23 cellular contexts compared by ENCODE assay signal in the genomic region with DNA sequence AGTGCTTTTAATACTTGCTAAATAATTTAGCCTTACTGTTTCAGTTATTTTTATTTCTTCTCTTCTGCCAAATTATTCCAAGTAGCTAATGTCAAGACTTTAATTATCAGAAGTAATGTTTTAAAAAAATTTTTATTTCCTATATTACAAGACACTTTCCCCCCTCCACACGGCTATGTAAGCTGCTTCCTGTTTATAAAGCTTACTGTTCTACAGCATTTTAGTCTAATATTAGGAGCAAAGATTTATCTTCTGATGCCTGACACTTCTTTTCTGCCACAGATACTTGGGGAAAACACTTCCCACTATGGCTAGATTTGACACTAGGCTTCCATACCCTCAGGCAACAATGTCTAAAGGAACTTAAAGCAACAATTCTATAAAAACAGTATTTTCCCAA.
DNase-seq lines count a peak whose midpoint lies in the region; ATAC-seq, FAIRE-seq and TF ChIP-seq lines count a peak whose summit lies in the region.
"Had no signal": no experiment of that assay in that cellular context is flagged by ENCODE, and none has a peak within 500 bp of the region (broad histone marks: within the 10 kb centered on the region; RNA-seq: fewer than 3 reads in every experiment).

No MANE protein-coding gene starts in this region.

- peaks cover 36% of the 10 kb centered on the region for H3K4me1 Mint-ChIP-seq in activated CD8-positive, alpha-beta T cell treated with anti-CD3 and anti-CD28 coated beads for 36 hours (ENCODE audit: low read depth)
- peaks cover 11% of the 10 kb centered on the region for H3K4me1 Mint-ChIP-seq in activated CD8-positive, alpha-beta T cell treated with anti-CD3 and anti-CD28 coated beads, Interleukin-2, amount 10 ng/mL, durations not matched to agents 7 days and 5 days (ENCODE audit: low read depth)

- no peak overlapping the region for H3K4me3 Mint-ChIP-seq in activated CD8-positive, alpha-beta T cell treated with anti-CD3 and anti-CD28 coated beads for 36 hours
- H3K4me3 Mint-ChIP-seq in activated CD8-positive, alpha-beta T cell treated with anti-CD3 and anti-CD28 coated beads, Interleukin-2, amount 10 ng/mL, durations not matched to agents 7 days and 5 days = no peak overlapping the region

- peaks cover 70% of the 10 kb centered on the region for H3K79me2 ChIP-seq in mammary epithelial cell (ENCODE audit: insufficient read depth, low read length)

- H3K36me3 Mint-ChIP-seq in activated CD8-positive, alpha-beta T cell treated with anti-CD3 and anti-CD28 coated beads for 36 hours (ENCODE audit: low read depth) = peaks cover 15% of the 10 kb centered on the region
- peaks cover 22% of the 10 kb centered on the region for H3K36me3 Mint-ChIP-seq in activated CD8-positive, alpha-beta T cell treated with anti-CD3 and anti-CD28 coated beads, Interleukin-2, amount 10 ng/mL, durations not matched to agents 7 days and 5 days (ENCODE audit: low read depth)

- dilution Hi-C loops in mammary epithelial cell (cut with HindIII; ENCODE audit: low sequenced_read_pairs) = no loop called here

- no peaks in the 10 kb centered on the region for H4K20me1 ChIP-seq in mammary epithelial cell (ENCODE audit: insufficient read depth, low read length)

- no TSS peak for BruUV-seq in mammary epithelial cell (replicated peaks; lab: Mats Ljungman, UMichigan)

- H3K4me2 ChIP-seq in mammary epithelial cell (ENCODE audit: insufficient read depth, low read depth, low read length) = no peak overlapping the region
- H3K4me2 ChIP-seq: BLaER1 had no signal

- peaks cover 13 to 45% of the 10 kb centered on the region in 2 donors for H3K4me1 ChIP-seq in ascending aorta
- H3K4me1 ChIP-seq in spleen = peaks cover 18 to 73% (median 38%) of the 10 kb centered on the region in 6 donors
- peaks cover 18% of the 10 kb centered on the region for H3K4me1 ChIP-seq in mammary epithelial cell (ENCODE audit: insufficient read depth, low read length)

- no peak overlapping the region for H3K4me3 ChIP-seq in ascending aorta
- no peak overlapping the region for H3K4me3 ChIP-seq in spleen
- no peak overlapping the region for H3K4me3 ChIP-seq in mammary epithelial cell (replicated peaks in 1 of 3; ENCODE audit: insufficient read depth in 1 of 3, low read depth in 2 of 3, low read length in 3 of 3)
- H3K4me3 ChIP-seq: BLaER1, lower lobe of right lung, psoas muscle, skin epidermis, uterus had no signal

- H3K36me3 ChIP-seq in ascending aorta (peaks cover 6 to 10% of the 10 kb centered on the region in 2 donors), spleen (peaks cover 0 to 46% (median 14%) of the 10 kb centered on the region in 6 donors), mammary epithelial cell (ENCODE audit: insufficient read depth, low read length) (peaks cover 5% of the 10 kb centered on the region)
- H3K36me3 ChIP-seq: uterus had no signal

- POLR2A ChIA-PET in activated CD8-positive, alpha-beta T cell treated with anti-CD3 and anti-CD28 coated beads for 36 hours (lab: Charles Lee) = interaction anchor here (1.0 kb wide), 1 partner anchor 62 kb away, joined by 3 read pairs; the partner anchor contains the start of gene ROCK1
- POLR2A ChIA-PET in activated CD8-positive, alpha-beta T cell treated with anti-CD3 and anti-CD28 coated beads, Interleukin-2, amount 10 ng/mL, durations not matched to agents 7 days and 5 days (lab: Charles Lee) = no interaction called here

- WGBS in spleen, 5 donors = 2 to 16% (median 5%) methylated on average over 1 of the region's 1 CpG
- WGBS in mammary epithelial cell (ENCODE audit: low coverage, missing lambda C conversion rate) = 39% methylated on average over 1 of the region's 1 CpG

- ATAC-seq in activated CD8-positive, alpha-beta T cell treated with anti-CD3 and anti-CD28 coated beads for 36 hours = no peak
- no peak for ATAC-seq in activated CD8-positive, alpha-beta T cell treated with anti-CD3 and anti-CD28 coated beads, Interleukin-2, amount 10 ng/mL, durations not matched to agents 7 days and 5 days
- ATAC-seq: lower lobe of right lung, psoas muscle had no signal

- peak; percentile 9 for FAIRE-seq in islet of Langerhans (lab: Jason Lieb, UNC)
- FAIRE-seq: GM12892 had no signal

- H3K27me3 Mint-ChIP-seq in activated CD8-positive, alpha-beta T cell treated with anti-CD3 and anti-CD28 coated beads for 36 hours = no peaks in the 10 kb centered on the region
- no peaks in the 10 kb centered on the region for H3K27me3 Mint-ChIP-seq in activated CD8-positive, alpha-beta T cell treated with anti-CD3 and anti-CD28 coated beads, Interleukin-2, amount 10 ng/mL, durations not matched to agents 7 days and 5 days (ENCODE audit: low read depth)

- in situ Hi-C loops in mammary epithelial cell (cut with MboI; ENCODE audit: low sequenced_read_pairs in 2 of 2) = loop anchor here in 1 of 2 donors (10.0 kb wide), 1 partner anchor 55 kb away; no protein-coding TSS in a partner anchor

- H2AFZ ChIP-seq in mammary epithelial cell (ENCODE audit: low read depth, low read length) = no peak overlapping the region

- no peak for TF ChIP-seq CTCF in activated CD8-positive, alpha-beta T cell treated with anti-CD3 and anti-CD28 coated beads for 36 hours (IDR thresholded peaks at IDR 0.05)
- TF ChIP-seq CTCF in ascending aorta (IDR thresholded peaks at IDR 0.05) (no peak), spleen (IDR thresholded peaks at IDR 0.05 in 8 of 11, conservative IDR thresholded peaks at IDR 0.05 in 3 of 11) (no peak), mammary epithelial cell (conservative IDR thresholded peaks at IDR 0.05 in 1 of 2, IDR thresholded peaks at IDR 0.05 in 1 of 2; ENCODE audit: extremely low read depth in 1 of 2, insufficient read depth in 1 of 2, low read depth in 1 of 2, low read length in 2 of 2) (no peak)

- intact Hi-C loops in activated CD8-positive, alpha-beta T cell treated with anti-CD3 and anti-CD28 coated beads for 36 hours (cut with micrococcal nuclease) = no loop called here
- intact Hi-C loops in ascending aorta (cut with DNase I) = loop anchor here (10.0 kb wide), 1 partner anchor 125 kb away; no protein-coding TSS in a partner anchor
- intact Hi-C loops in spleen (cut with DNase I; ENCODE audit: low total_unique reads) = no loop called here
- intact Hi-C loops in mammary epithelial cell (cut with micrococcal nuclease) = no loop called here

- peak overlapping the region; percentile 59 for H3K27ac Mint-ChIP-seq in activated CD8-positive, alpha-beta T cell treated with anti-CD3 and anti-CD28 coated beads for 36 hours
- H3K27ac Mint-ChIP-seq in activated CD8-positive, alpha-beta T cell treated with anti-CD3 and anti-CD28 coated beads, Interleukin-2, amount 10 ng/mL, durations not matched to agents 7 days and 5 days = no peak overlapping the region

- no peaks in the 10 kb centered on the region for H3K9me3 Mint-ChIP-seq in activated CD8-positive, alpha-beta T cell treated with anti-CD3 and anti-CD28 coated beads for 36 hours
- H3K9me3 Mint-ChIP-seq in activated CD8-positive, alpha-beta T cell treated with anti-CD3 and anti-CD28 coated beads, Interleukin-2, amount 10 ng/mL, durations not matched to agents 7 days and 5 days (ENCODE audit: insufficient read depth) = no peaks in the 10 kb centered on the region

- no peak overlapping the region for H3K9ac ChIP-seq in mammary epithelial cell (ENCODE audit: insufficient read depth, low read length)
- H3K9ac ChIP-seq: BLaER1 had no signal

- H3K27ac ChIP-seq in ascending aorta = peak overlapping the region; percentile 66 to 70
- peak overlapping the region in 5 of 8 donors; percentile 6 to 43 (median 30) for H3K27ac ChIP-seq in spleen
- H3K27ac ChIP-seq in mammary epithelial cell (ENCODE audit: insufficient read depth, low read depth, low read length) = no peak overlapping the region
- H3K27ac ChIP-seq: BLaER1, lower lobe of right lung, psoas muscle, skin epidermis had no signal

- CTCF ChIA-PET in activated CD8-positive, alpha-beta T cell treated with anti-CD3 and anti-CD28 coated beads for 36 hours (lab: Charles Lee) = interaction anchor here (0.9 to 1.8 kb wide), 4 partner anchors 13 to 130 kb away, joined by 3 to 6 read pairs (median 4); no protein-coding TSS in a partner anchor
- CTCF ChIA-PET in activated CD8-positive, alpha-beta T cell treated with anti-CD3 and anti-CD28 coated beads, Interleukin-2, amount 10 ng/mL, durations not matched to agents 7 days and 5 days (lab: Charles Lee) = interaction anchor here (1.0 to 1.3 kb wide), 3 partner anchors 9 to 68 kb away, joined by 3 read pairs; no protein-coding TSS in a partner anchor
- CTCF ChIA-PET in mammary epithelial cell (lab: Charles Lee; ENCODE audit: low non-redundant PET) = interaction anchor here (0.6 kb wide), 1 partner anchor 11 kb away, joined by 3 read pairs; no protein-coding TSS in a partner anchor

- no peak for TF ChIP-seq POLR2A in spleen (IDR thresholded peaks at IDR 0.05)

- H3K9me3 ChIP-seq in ascending aorta (no peaks in the 10 kb centered on the region), spleen (no peaks in the 10 kb centered on the region), mammary epithelial cell (replicated peaks; ENCODE audit: insufficient read depth, low read length) (no peaks in the 10 kb centered on the region)
- H3K9me3 ChIP-seq: BLaER1, lower lobe of right lung, psoas muscle, uterus had no signal

- no peak for DNase-seq in activated CD8-positive, alpha-beta T cell treated with anti-CD3 and anti-CD28 coated beads for 36 hours
- DNase-seq in activated CD8-positive, alpha-beta T cell treated with anti-CD3 and anti-CD28 coated beads, Interleukin-2, amount 10 ng/mL, durations not matched to agents 7 days and 5 days = no peak
- DNase-seq in ascending aorta (ENCODE audit: low spot score in 2 of 2) = no peak
- DNase-seq in spleen = no peak
- no peak for DNase-seq in NCI-H2081 treated with DMSO at 0.1 percent for 48 hours (lab: John Stamatoyannopoulos, UW)
- DNase-seq in kidney glomerular epithelial cell (lab: John Stamatoyannopoulos, UW) = no peak
- no peak for DNase-seq in mammary epithelial cell
- DNase-seq: 8988T; activated CD4-positive, alpha-beta T cell treated with anti-CD3 and anti-CD28 coated beads, Interleukin-2, amount 50 U/mL, for 4 hours; erythroblast; glutamatergic neuron; H7; lower lobe of right lung; NCI-H1092 treated with DMSO at 0.1 percent for 48 hours; NCI-H2107; NCI-H510A; psoas muscle; SW 1271; uterus had no signal

- no peaks in the 10 kb centered on the region for H3K27me3 ChIP-seq in ascending aorta
- H3K27me3 ChIP-seq in spleen (replicated peaks in 1 of 7) = no peaks in the 10 kb centered on the region
- no peaks in the 10 kb centered on the region for H3K27me3 ChIP-seq in mammary epithelial cell (ENCODE audit: insufficient read depth, low read length)
- H3K27me3 ChIP-seq: BLaER1, uterus had no signal
